24 cellular contexts compared by ENCODE assay signal in the genomic region with DNA sequence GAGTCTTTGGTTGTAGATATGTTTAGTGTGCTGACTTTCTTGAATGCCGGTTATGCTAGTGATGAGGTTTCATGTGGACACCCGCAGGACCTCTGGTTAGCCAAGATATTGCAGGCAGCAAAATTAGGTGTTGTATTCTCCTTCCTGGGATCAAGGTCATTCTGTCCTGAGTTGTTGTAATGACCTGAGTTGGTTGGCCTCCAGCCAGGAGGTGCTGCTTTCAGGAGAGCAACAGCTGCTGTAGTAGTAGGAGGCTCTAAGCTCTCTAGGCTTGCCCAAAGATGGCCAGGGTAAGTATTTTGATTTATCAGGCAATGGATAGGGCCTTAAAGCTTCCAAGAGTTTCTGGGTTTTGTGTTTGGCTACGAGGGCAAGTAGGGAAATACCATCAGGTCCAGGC.
"Had no signal": no experiment of that assay in that cellular context is flagged by ENCODE, and none has a peak within 500 bp of the region (broad histone marks: within the 10 kb centered on the region; RNA-seq: fewer than 3 reads in every experiment).

No MANE protein-coding gene starts in this region.

- H3K36me3 Mint-ChIP-seq: stimulated activated memory B cell treated with anti-CD40 and anti-IgM and Interleukin-4, amounts not matched to agents 10 μg/mL and 1 μg/mL and 100 μg/mL, for 72 hours had no signal

- H2AFZ ChIP-seq: parathyroid adenoma had no signal

- H3K9me3 ChIP-seq: prostate gland, right lobe of liver, thoracic aorta, upper lobe of left lung, uterus had no signal

- H3K4me3 ChIP-seq: coronary artery, heart left ventricle, lung, prostate gland, right lobe of liver, spleen, thoracic aorta, upper lobe of left lung, uterus had no signal

- H3K36me3 ChIP-seq: heart left ventricle, prostate gland, right lobe of liver, spleen, thoracic aorta, upper lobe of left lung, uterus had no signal

- H3K27ac Mint-ChIP-seq: naive B cell; nephron; stimulated activated memory B cell treated with anti-CD40 and anti-IgM and Interleukin-4, amounts not matched to agents 10 μg/mL and 1 μg/mL and 100 μg/mL, for 72 hours had no signal

- DNase-seq: effector CD4-positive, alpha-beta T cell; heart left ventricle; hippocampal formation; left colon; left ventricle myocardium superior; mesendoderm; naive B cell; occipital lobe; right lobe of liver; spleen; stimulated activated CD4-positive, alpha-beta T cell treated with anti-CD3 and anti-CD28 coated beads, Interleukin-15, amount 100 ng/mL, for 24 hours; stimulated activated CD4-positive, alpha-beta T cell treated with anti-CD3 and anti-CD28 coated beads, Interleukin-1b, Interleukin-23, amount 100 ng/mL, for 48 hours; stimulated activated CD4-positive, alpha-beta T cell treated with anti-CD3 and anti-CD28 coated beads, Interleukin-4, amount 100 ng/mL, for 24 hours; stimulated activated naive CD8-positive, alpha-beta T cell treated with anti-CD3 and anti-CD28 coated beads, Interleukin-15, amount 100 ng/mL, for 72 hours; substantia nigra; upper lobe of left lung; uterus had no signal

- H3K27me3 Mint-ChIP-seq: stimulated activated naive CD8-positive, alpha-beta T cell treated with anti-CD3 and anti-CD28 coated beads, Interleukin-15, amount 100 ng/mL, for 72 hours had no signal

- H3K4me1 Mint-ChIP-seq: naive B cell; stimulated activated memory B cell treated with anti-CD40 and anti-IgM and Interleukin-4, amounts not matched to agents 10 μg/mL and 1 μg/mL and 100 μg/mL, for 72 hours; stimulated activated naive CD8-positive, alpha-beta T cell treated with anti-CD3 and anti-CD28 coated beads, Interleukin-15, amount 100 ng/mL, for 72 hours had no signal

- H3K27me3 ChIP-seq: right lobe of liver, upper lobe of left lung, uterus had no signal

- H3K4me1 ChIP-seq: parathyroid adenoma, prostate gland, right lobe of liver, spleen, uterus had no signal

- H3K9ac ChIP-seq: parathyroid adenoma had no signal

- ATAC-seq: heart left ventricle; left colon; left ventricle myocardium superior; right lobe of liver; stimulated activated memory B cell treated with anti-CD40 and anti-IgM and Interleukin-4, amounts not matched to agents 10 μg/mL and 1 μg/mL and 100 μg/mL, for 72 hours; stimulated activated naive CD8-positive, alpha-beta T cell treated with anti-CD3 and anti-CD28 coated beads, Interleukin-15, amount 100 ng/mL, for 72 hours had no signal

- H3K27ac ChIP-seq: coronary artery, heart left ventricle, parathyroid adenoma, prostate gland, right lobe of liver, spleen, thoracic aorta, upper lobe of left lung, uterus had no signal

- H3K4me3 Mint-ChIP-seq: naive B cell; nephron; stimulated activated memory B cell treated with anti-CD40 and anti-IgM and Interleukin-4, amounts not matched to agents 10 μg/mL and 1 μg/mL and 100 μg/mL, for 72 hours; stimulated activated naive CD8-positive, alpha-beta T cell treated with anti-CD3 and anti-CD28 coated beads, Interleukin-15, amount 100 ng/mL, for 72 hours had no signal
